19 cellular contexts compared by ENCODE assay signal in the genomic region with DNA sequence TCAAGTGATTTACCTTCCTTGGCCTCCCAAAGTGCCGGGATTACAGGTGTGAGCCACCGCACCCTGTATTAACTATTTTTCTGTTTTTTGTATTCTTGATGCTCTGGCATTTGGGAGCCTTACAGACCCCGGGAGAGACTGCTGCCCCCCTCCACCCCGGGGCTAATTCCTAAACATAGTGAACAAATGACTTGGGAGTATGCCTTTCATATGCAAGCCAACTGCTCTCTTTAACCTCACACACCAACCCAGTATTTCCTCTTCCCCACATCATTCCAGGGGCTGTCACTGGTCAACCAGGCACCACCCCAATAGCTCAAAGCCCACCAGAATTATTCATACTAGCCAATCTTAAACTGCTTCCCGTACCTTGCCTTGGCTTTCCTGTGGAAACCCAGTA.
"Had no signal": no experiment of that assay in that cellular context is flagged by ENCODE, and none has a peak within 500 bp of the region (broad histone marks: within the 10 kb centered on the region; RNA-seq: fewer than 3 reads in every experiment).

No MANE protein-coding gene starts in this region.

- DNase-seq: dermis blood vessel endothelial cell; dorsolateral prefrontal cortex; effector CD4-positive, alpha-beta T cell; effector memory CD4-positive, alpha-beta T cell; foreskin keratinocyte; heart left ventricle; hypothalamus; left cardiac atrium; left lung; left ventricle myocardium superior; lower lobe of right lung; mesenchymal stem cell; mucosa of descending colon; naive B cell had no signal

- H3K79me2 ChIP-seq: hepatocyte had no signal

- H3K27me3 ChIP-seq: dorsolateral prefrontal cortex, esophagus muscularis mucosa, foreskin keratinocyte, gastroesophageal sphincter, heart left ventricle, hepatocyte, left lung had no signal

- H3K27ac Mint-ChIP-seq: mesothelial cell of epicardium, naive B cell had no signal

- H3K27ac ChIP-seq: coronary artery, dorsolateral prefrontal cortex, esophagus muscularis mucosa, foreskin keratinocyte, gastroesophageal sphincter, heart left ventricle, hepatocyte, left lung, lower lobe of right lung had no signal

- ATAC-seq: foreskin keratinocyte, gastroesophageal sphincter, heart left ventricle, left cardiac atrium, left lung, left ventricle myocardium superior, lower lobe of right lung, mucosa of descending colon had no signal

- H3K36me3 Mint-ChIP-seq: mesothelial cell of epicardium had no signal

- H3K36me3 ChIP-seq: esophagus muscularis mucosa, gastroesophageal sphincter, heart left ventricle, left lung, lower lobe of right lung had no signal

- H3K4me3 Mint-ChIP-seq: mesothelial cell of epicardium, naive B cell had no signal

- H2AFZ ChIP-seq: hepatocyte had no signal

- H3K4me1 Mint-ChIP-seq: mesothelial cell of epicardium had no signal

- H3K4me2 ChIP-seq: hepatocyte had no signal

- H3K9me3 ChIP-seq: esophagus muscularis mucosa, gastroesophageal sphincter, heart left ventricle, left lung, lower lobe of right lung, mucosa of descending colon had no signal

- H3K4me3 ChIP-seq: coronary artery, dorsolateral prefrontal cortex, esophagus muscularis mucosa, gastroesophageal sphincter, heart left ventricle, hepatocyte, left lung, lower lobe of right lung, mucosa of descending colon had no signal

- H3K4me1 ChIP-seq: esophagus muscularis mucosa, foreskin keratinocyte, gastroesophageal sphincter, lower lobe of right lung had no signal
